Comparison of ENCODE assay signal across 33 cellular contexts in the genomic region with DNA sequence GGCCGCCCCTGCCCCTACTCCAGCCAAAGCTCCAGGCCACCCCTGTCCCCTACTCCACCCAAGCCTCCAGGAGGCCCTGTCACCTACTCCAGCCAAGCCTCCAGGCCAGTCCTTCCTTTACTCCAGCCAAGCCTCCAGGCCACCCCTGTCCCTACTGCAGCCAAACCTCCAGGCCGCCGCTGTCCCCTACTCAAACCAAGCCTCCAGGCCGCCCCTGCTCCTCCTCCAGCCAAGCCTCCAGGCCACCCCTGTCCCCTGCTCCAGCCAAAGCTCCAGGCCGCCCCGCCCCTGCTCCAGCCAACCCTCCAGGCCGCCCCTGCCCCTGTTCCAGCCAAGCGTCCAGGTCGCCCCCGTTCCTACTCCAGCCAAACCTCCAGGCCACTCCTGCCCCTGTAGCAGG. TPM values are rescaled to one million over a fixed set of nuclear protein-coding genes. Genes with fewer than 3 reads are reported as not detected.
DNase-seq lines count a peak whose midpoint lies in the region; ATAC-seq and TF ChIP-seq lines count a peak whose summit lies in the region.
"Had no signal": no experiment of that assay in that cellular context is flagged by ENCODE, and none has a peak within 500 bp of the region (broad histone marks: within the 10 kb centered on the region; RNA-seq: fewer than 3 reads in every experiment).

No MANE protein-coding gene starts in this region.

- TF ChIP-seq CTCF in SK-N-SH (IDR thresholded peaks at IDR 0.05) (no peak), GM23338 (conservative IDR thresholded peaks at IDR 0.05; ENCODE audit: low read depth in 2 of 2) (no peak), chondrocyte (IDR thresholded peaks at IDR 0.05) (no peak)

- peaks cover 3% of the 10 kb centered on the region for H3K27me3 Mint-ChIP-seq in GM23338 (ENCODE audit: insufficient read depth, low read depth, poor library complexity)
- no peaks in the 10 kb centered on the region for H3K27me3 Mint-ChIP-seq in central memory CD8-positive, alpha-beta T cell
- H3K27me3 Mint-ChIP-seq in chondrocyte (ENCODE audit: low read depth): no peaks in the 10 kb centered on the region
- H3K27me3 Mint-ChIP-seq: activated naive CD8-positive, alpha-beta T cell treated with anti-CD3 and anti-CD28 coated beads, Interleukin-2, amount 10 ng/mL, durations not matched to agents 7 days and 5 days; activated T-cell treated with anti-CD3 and anti-CD28 coated beads, Interleukin-2, amount 50 U/mL, for 24 hours; naive thymus-derived CD4-positive, alpha-beta T cell had no signal

- intact Hi-C loops in sciatic nerve (cut with DNase I): loop anchor here (10.0 kb wide), 1 partner anchor 1195 kb away; no protein-coding TSS in a partner anchor

- no peaks in the 10 kb centered on the region for H3K4me1 ChIP-seq in SK-N-SH (ENCODE audit: control insufficient read depth in 1 of 2, insufficient read depth in 2 of 2, low read depth in 1 of 2, low read length in 1 of 2)
- no peaks in the 10 kb centered on the region for H3K4me1 ChIP-seq in GM23338 (ENCODE audit: insufficient read depth)
- H3K4me1 ChIP-seq: ascending aorta, suprapubic skin, upper lobe of right lung had no signal

- H3F3A ChIP-seq in SK-N-SH (replicated peaks; ENCODE audit: insufficient read depth) (peaks cover 4% of the 10 kb centered on the region), GM23338 (replicated peaks; ENCODE audit: low read depth) (no peaks in the 10 kb centered on the region)

- H3K9me2 ChIP-seq in SK-N-SH (no peaks in the 10 kb centered on the region), GM23338 (ENCODE audit: insufficient read depth) (no peaks in the 10 kb centered on the region)

- H3K9me3 Mint-ChIP-seq in GM23338 (peaks cover 39% of the 10 kb centered on the region), chondrocyte (ENCODE audit: low read depth) (no peaks in the 10 kb centered on the region)
- no peaks in the 10 kb centered on the region for H3K9me3 Mint-ChIP-seq in central memory CD8-positive, alpha-beta T cell
- H3K9me3 Mint-ChIP-seq: activated B cell treated with CpG ODN at 0.5 μM for 24 hours; activated naive CD8-positive, alpha-beta T cell treated with anti-CD3 and anti-CD28 coated beads, Interleukin-2, amount 10 ng/mL, durations not matched to agents 7 days and 5 days; activated T-cell treated with anti-CD3 and anti-CD28 coated beads, Interleukin-2, amount 50 U/mL, for 24 hours; endodermal cell; naive thymus-derived CD4-positive, alpha-beta T cell had no signal

- H3K79me2 ChIP-seq in SK-N-SH (ENCODE audit: insufficient read depth) (no peaks in the 10 kb centered on the region), GM23338 (replicated peaks; ENCODE audit: insufficient read depth) (no peaks in the 10 kb centered on the region)

- H3K9me3 ChIP-seq in SK-N-SH: no peaks in the 10 kb centered on the region
- H3K9me3 ChIP-seq: ascending aorta, suprapubic skin, upper lobe of right lung had no signal

- no peak overlapping the region for H3K9ac ChIP-seq in SK-N-SH

- H3K27ac Mint-ChIP-seq in GM23338 (no peak overlapping the region), chondrocyte (ENCODE audit: unreplicated experiment) (no peak overlapping the region)
- H3K27ac Mint-ChIP-seq in central memory CD8-positive, alpha-beta T cell (ENCODE audit: low read depth): peak overlapping the region; percentile 40
- H3K27ac Mint-ChIP-seq: activated B cell treated with CpG ODN at 0.5 μM for 24 hours; activated naive CD8-positive, alpha-beta T cell treated with anti-CD3 and anti-CD28 coated beads, Interleukin-2, amount 10 ng/mL, durations not matched to agents 7 days and 5 days; endodermal cell; naive thymus-derived CD4-positive, alpha-beta T cell had no signal

- WGBS in SK-N-SH (ENCODE audit: low lambda C conversion rate): 86% methylated on average over 10 of the region's 10 CpGs

- ATAC-seq in SK-N-SH treated with all-trans-retinoic acid at 6 μM for 48 hours: peak; percentile 9; the same call in 1 of the 3 replicates
- ATAC-seq in GM23338: peak; percentile 19; the same call in 2 of the 3 replicates
- ATAC-seq in central memory CD8-positive, alpha-beta T cell (replicated peaks; ENCODE audit: extremely low read depth, poor library complexity, severe bottlenecking): no peak
- peak; percentile 59 for ATAC-seq in sciatic nerve
- ATAC-seq: Panc1 had no signal

- H3K4me3 Mint-ChIP-seq in GM23338 (no peak overlapping the region), chondrocyte (ENCODE audit: unreplicated experiment) (no peak overlapping the region)
- H3K4me3 Mint-ChIP-seq in central memory CD8-positive, alpha-beta T cell: no peak overlapping the region
- H3K4me3 Mint-ChIP-seq: activated B cell treated with CpG ODN at 0.5 μM for 24 hours; activated naive CD8-positive, alpha-beta T cell treated with anti-CD3 and anti-CD28 coated beads, Interleukin-2, amount 10 ng/mL, durations not matched to agents 7 days and 5 days; activated T-cell treated with anti-CD3 and anti-CD28 coated beads, Interleukin-2, amount 50 U/mL, for 24 hours; CD14-positive monocyte; endodermal cell; naive thymus-derived CD4-positive, alpha-beta T cell had no signal

- H2AFZ ChIP-seq in SK-N-SH (ENCODE audit: low read depth) (no peak overlapping the region), GM23338 (no peak overlapping the region)

- H3K27me3 ChIP-seq in SK-N-SH (ENCODE audit: insufficient read depth) (no peaks in the 10 kb centered on the region; the same call in 1 of the 2 replicates), GM23338 (ENCODE audit: insufficient read depth) (no peaks in the 10 kb centered on the region)
- H3K27me3 ChIP-seq: ascending aorta, cardiac muscle cell, suprapubic skin, upper lobe of right lung had no signal

- no peak for DNase-seq in SK-N-SH
- no peak for DNase-seq in GM23338 (ENCODE audit: low spot score)
- no peak for DNase-seq in central memory CD8-positive, alpha-beta T cell (ENCODE audit: low spot score in 2 of 2)
- no peak for DNase-seq in sciatic nerve (ENCODE audit: low spot score)
- no peak for DNase-seq in chondrocyte (ENCODE audit: low spot score)
- no peak for DNase-seq in occipital lobe (lab: John Stamatoyannopoulos, UW)
- no peak for DNase-seq in midbrain (lab: John Stamatoyannopoulos, UW)
- DNase-seq: activated B cell treated with CpG ODN at 0.5 μM for 24 hours; activated CD4-positive, alpha-beta T cell treated with anti-CD3 and anti-CD28 coated beads, Interleukin-2, amount 50 U/mL, for 1 hour; activated gamma-delta T cell treated with Interleukin-2 at 50 U/mL for 16 hours; activated naive CD8-positive, alpha-beta T cell treated with anti-CD3 and anti-CD28 coated beads, Interleukin-2, amount 10 ng/mL, durations not matched to agents 7 days and 5 days; activated T-cell treated with anti-CD3 and anti-CD28 coated beads, Interleukin-2, amount 50 U/mL, for 24 hours; Calu3; endodermal cell; glutamatergic neuron; naive thymus-derived CD4-positive, alpha-beta T cell; NCI-H1436; NCI-H2081 treated with DMSO at 0.1 percent for 48 hours; NCI-H2227 treated with DMSO at 0.1 percent for 48 hours; NCI-H526; stimulated activated CD4-positive, alpha-beta T cell treated with anti-CD3 and anti-CD28 coated beads, Interleukin-15, amount 100 ng/mL, for 24 hours; stimulated activated CD4-positive, alpha-beta T cell treated with anti-CD3 and anti-CD28 coated beads, Interleukin-4, amount 100 ng/mL, for 4 hours; upper lobe of right lung had no signal

- TF ChIP-seq RAD21 in SK-N-SH (IDR thresholded peaks at IDR 0.05; ENCODE audit: low read length): no peak

- H4K20me1 ChIP-seq in SK-N-SH (ENCODE audit: insufficient read depth) (no peaks in the 10 kb centered on the region), GM23338 (replicated peaks; ENCODE audit: insufficient read depth) (no peaks in the 10 kb centered on the region)

- no peak overlapping the region for H3K4me3 ChIP-seq in SK-N-SH (ENCODE audit: low read depth in 2 of 2, low read length in 1 of 2)
- H3K4me3 ChIP-seq in GM23338: no peak overlapping the region
- H3K4me3 ChIP-seq: ascending aorta, cardiac muscle cell, suprapubic skin, upper lobe of right lung had no signal

- H3K36me3 Mint-ChIP-seq in GM23338 (ENCODE audit: low read depth): peaks cover 5% of the 10 kb centered on the region; the same call in 2 of the 3 replicates
- H3K36me3 Mint-ChIP-seq in central memory CD8-positive, alpha-beta T cell (ENCODE audit: insufficient read depth): peaks cover 13% of the 10 kb centered on the region
- peaks cover 2% of the 10 kb centered on the region for H3K36me3 Mint-ChIP-seq in chondrocyte (ENCODE audit: low read depth)
- H3K36me3 Mint-ChIP-seq: activated naive CD8-positive, alpha-beta T cell treated with anti-CD3 and anti-CD28 coated beads, Interleukin-2, amount 10 ng/mL, durations not matched to agents 7 days and 5 days had no signal

- H3K4me2 ChIP-seq in SK-N-SH (no peak overlapping the region), GM23338 (no peak overlapping the region)

- no peaks in the 10 kb centered on the region for H3K36me3 ChIP-seq in SK-N-SH (replicated peaks in 1 of 2; ENCODE audit: control insufficient read depth in 1 of 2, insufficient read depth in 2 of 2, low read length in 1 of 2)
- H3K36me3 ChIP-seq in GM23338 (ENCODE audit: insufficient read depth): no peaks in the 10 kb centered on the region
- H3K36me3 ChIP-seq: cardiac muscle cell, suprapubic skin, upper lobe of right lung had no signal

- no peak for TF ChIP-seq EP300 in SK-N-SH (IDR thresholded peaks at IDR 0.05; ENCODE audit: borderline replicate concordance in 1 of 2, low read depth in 1 of 2, low read length in 1 of 2)

- POLR2A ChIA-PET in SK-N-SH (lab: Yijun Ruan, JAX): no interaction called here

- 0 out of 3 replicates have a peak, but pooled peaks cover under 1% of the 10 kb centered on the region for H3K4me1 Mint-ChIP-seq in GM23338
- no peaks in the 10 kb centered on the region for H3K4me1 Mint-ChIP-seq in central memory CD8-positive, alpha-beta T cell
- no peaks in the 10 kb centered on the region for H3K4me1 Mint-ChIP-seq in chondrocyte (ENCODE audit: low read depth)
- H3K4me1 Mint-ChIP-seq: activated naive CD8-positive, alpha-beta T cell treated with anti-CD3 and anti-CD28 coated beads, Interleukin-2, amount 10 ng/mL, durations not matched to agents 7 days and 5 days; endodermal cell had no signal

- H3K27ac ChIP-seq in SK-N-SH (ENCODE audit: low read depth in 2 of 2, low read length in 1 of 2) (no peak overlapping the region), GM23338 (ENCODE audit: low read depth) (no peak overlapping the region)
- H3K27ac ChIP-seq: 22Rv1, ascending aorta, cardiac muscle cell, suprapubic skin, upper lobe of right lung had no signal

- CTCF ChIA-PET in SK-N-SH (lab: Yijun Ruan, JAX): no interaction called here

RNA-seq across cellular contexts. Expression of a gene that starts 5.1 kb away (rescaled TPM):
- polyA plus RNA-seq in SK-N-SH (2012; rRNA removed) (0.26 TPM in 1 of 2 replicates, not detected in the other), GM23338 (2016; fragmentation: Nextera tagmentation; extraction: Ambion mirVana) (0.53 and 1.0 TPM in 2 replicates)
- 0.08 TPM in 2 replicates for polyA plus RNA-seq in SK-N-SH (2012; cell fraction: cytosol; rRNA removed)
- 0.20 and 0.54 TPM in 2 replicates for polyA plus RNA-seq in SK-N-SH (2012; cell fraction: nucleus; rRNA removed)
- 2.4 TPM in 1 of 2 replicates, not detected in the other for total RNA-seq in GM23338 (2014; rRNA removed; shearing (Covaris generic))
- total RNA-seq in sciatic nerve (0.89 TPM), chondrocyte (0.30 to 0.99 TPM in 2 of 3 replicates, not detected in the other), occipital lobe (0.62 TPM)
- total RNA-seq: activated naive CD8-positive, alpha-beta T cell treated with anti-CD3 and anti-CD28 coated beads, Interleukin-2, amount 10 ng/mL, durations not matched to agents 7 days and 5 days; Calu3; cardiac muscle cell; endodermal cell; LHCN-M2; liver; pulmonary artery endothelial cell; upper lobe of right lung had no signal
- polyA plus RNA-seq: cardiac muscle cell; CD14-positive monocyte; naive thymus-derived CD4-positive, alpha-beta T cell had no signal

RNA-seq across cellular contexts. Expression of a gene that starts 18.4 kb away (rescaled TPM):
- polyA plus RNA-seq in SK-N-SH (2012; rRNA removed): 38.7 and 43.8 TPM in 2 replicates
- polyA plus RNA-seq in SK-N-SH (2012; cell fraction: cytosol; rRNA removed): 17.5 and 23.9 TPM in 2 replicates
- 238 and 288 TPM in 2 replicates for polyA plus RNA-seq in SK-N-SH (2012; cell fraction: nucleus; rRNA removed)
- total RNA-seq in GM23338 (2014; rRNA removed; shearing (Covaris generic)): 50.6 and 64.3 TPM in 2 replicates
- polyA plus RNA-seq in GM23338 (2016; fragmentation: Nextera tagmentation; extraction: Ambion mirVana): 23.9 and 27.6 TPM in 2 replicates
- 48.5 TPM for total RNA-seq in sciatic nerve
- 33.2 to 38.0 TPM (median 34.3 TPM) in 3 replicates for total RNA-seq in chondrocyte
- total RNA-seq in occipital lobe: 11.5 TPM
